10 cellular contexts compared by ENCODE assay signal in genomic region chr11:120527111-120527748, GRCh38. TPM values are rescaled to one million over a fixed set of nuclear protein-coding genes. Genes with fewer than 3 reads are reported as not detected.
DNase-seq lines count a peak whose midpoint lies in the region; ATAC-seq and TF ChIP-seq lines count a peak whose summit lies in the region.
"Had no signal": no experiment of that assay in that cellular context is flagged by ENCODE, and none has a peak within 500 bp of the region (broad histone marks: within the 10 kb centered on the region; RNA-seq: fewer than 3 reads in every experiment).

No MANE protein-coding gene starts in this region.

- DNase-seq in NCI-H2171 treated with DMSO at 0.1 percent for 48 hours (lab: John Stamatoyannopoulos, UW): peak; percentile 9
- no peak for DNase-seq in NCI-H2171 (lab: John Stamatoyannopoulos, UW)
- peak; percentile 58 to 88 (median 73) for DNase-seq in right cardiac atrium
- peak; percentile 40 for DNase-seq in stromal cell of bone marrow (ENCODE audit: low read depth)
- DNase-seq in activated CD4-positive, alpha-beta T cell treated with anti-CD3 and anti-CD28 coated beads, Interleukin-2, amount 50 U/mL, for 4 hours: no peak
- DNase-seq in medulla oblongata (ENCODE audit: extremely low spot score): no peak
- DNase-seq: stimulated activated naive CD4-positive, alpha-beta T cell treated with Interleukin-2 at 50 U/mL for 16 hours had no signal

- 0 out of 2 replicates have a peak, but pooled peaks have one; percentile 11 for TF ChIP-seq CTCF in WI38 (IDR thresholded peaks at IDR 0.05; ENCODE audit: low read depth, low read length)

- H3K4me1 ChIP-seq in right cardiac atrium (ENCODE audit: control insufficient read depth, insufficient read depth, low read length): no peaks in the 10 kb centered on the region

- no peak overlapping the region for H3K27ac ChIP-seq in right cardiac atrium (ENCODE audit: low read length)

- ATAC-seq in right cardiac atrium (peak; percentile 53 to 55), HG02588 (IDR thresholded peaks at IDR 0.05; ENCODE audit: unreplicated experiment) (no peak)

- intact Hi-C loops in right cardiac atrium (cut with DNase I): no loop called here

- 33% methylated on average over 16 of the region's 16 CpGs for WGBS in right cardiac atrium

- no peaks in the 10 kb centered on the region for H3K9me3 ChIP-seq in right cardiac atrium (ENCODE audit: control insufficient read depth, low read length)

- H3K27me3 ChIP-seq in right cardiac atrium (ENCODE audit: control insufficient read depth, insufficient read depth): no peaks in the 10 kb centered on the region

- H3K4me3 ChIP-seq in WI38 (ENCODE audit: low read depth, low read length) (no peak overlapping the region), right cardiac atrium (ENCODE audit: low read length) (no peak overlapping the region)

RNA-seq across cellular contexts. Expression of gene GRIK4, which starts 15.7 kb away (rescaled TPM):
- total RNA-seq in right cardiac atrium: 1 to 10 TPM in 2 of 4 donors, under 1 TPM in 1, not detected in 1; 0.59 to 3.4 (median 1.0) TPM
- 0.32 TPM for polyA plus RNA-seq in right cardiac atrium
- total RNA-seq: activated T-helper 2 cell treated with anti-CD3 and anti-CD28 coated beads, Interferon-gamma antibody, Interleukin-2, Interleukin-4, amounts not matched to agents 10 μg/mL and 5 μg/mL and 100 μg/mL, durations not matched to agents 14 hours and 24 hours and 36 hours had no signal

Comparison
In these comparisons a context has a peak if more than half of its experiments do, and no peak if none do; other contexts are left out.
1. DNase-seq: peak in NCI-H2171 treated with DMSO at 0.1 percent for 48 hours (single experiment), right cardiac atrium (3 of 3) and stromal cell of bone marrow (single experiment); none in NCI-H2171 (single experiment), activated CD4-positive, alpha-beta T cell treated with anti-CD3 and anti-CD28 coated beads, Interleukin-2, amount 50 U/mL, for 4 hours (0 of 2) and medulla oblongata (single experiment).